Comparison of ENCODE assay signal across 8 cellular contexts in the genomic region with DNA sequence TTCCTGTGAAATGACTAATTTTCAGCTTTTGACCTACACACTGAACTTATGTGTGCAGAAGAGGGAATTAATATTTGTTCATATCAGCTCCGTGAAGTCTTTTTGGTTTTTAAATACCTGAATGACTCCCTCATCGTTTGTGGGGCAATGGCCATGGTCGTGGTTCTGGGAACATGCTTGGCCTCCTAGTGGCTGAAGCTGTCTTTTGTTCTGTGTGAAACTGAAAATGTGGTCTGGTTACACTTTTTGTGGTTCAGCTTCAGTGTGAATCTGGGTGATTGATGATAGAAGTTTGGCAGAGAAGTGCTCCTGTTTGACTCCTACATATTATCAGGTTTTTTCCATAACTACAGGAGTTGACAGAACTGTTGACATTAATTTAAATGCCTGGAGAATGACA.
DNase-seq lines count a peak whose midpoint lies in the region; ATAC-seq and TF ChIP-seq lines count a peak whose summit lies in the region.

No MANE protein-coding gene starts in this region.

- peak; percentile 84 for ATAC-seq in GM18499 (IDR thresholded peaks at IDR 0.05; ENCODE audit: insufficient read depth, unreplicated experiment)
- no peak for ATAC-seq in CD4-positive, alpha-beta T cell (ENCODE audit: poor library complexity)

- H3K4me1 Mint-ChIP-seq in CD4-positive, alpha-beta T cell (ENCODE audit: low read depth): no peaks in the 10 kb centered on the region

- POLR2A ChIA-PET in CD4-positive, alpha-beta T cell (lab: Charles Lee): no interaction called here

- no peak overlapping the region for H3K27ac Mint-ChIP-seq in CD4-positive, alpha-beta T cell

- no peaks in the 10 kb centered on the region for H3K36me3 Mint-ChIP-seq in CD4-positive, alpha-beta T cell (ENCODE audit: low read depth)

- peak; percentile 4 for DNase-seq in H7
- DNase-seq in MG63: peak; percentile 4
- peak; percentile 53 for DNase-seq in iPS-NIHi11 (ENCODE audit: low spot score)
- DNase-seq in NCI-H1092 treated with DMSO at 0.1 percent for 48 hours (lab: John Stamatoyannopoulos, UW): no peak
- no peak for DNase-seq in SHP77 (lab: John Stamatoyannopoulos, UW)
- DNase-seq in NCI-H1436 (lab: John Stamatoyannopoulos, UW): no peak
- DNase-seq in CD4-positive, alpha-beta T cell: no peak

- H3K36me3 ChIP-seq in H7 (replicated peaks; ENCODE audit: control insufficient read depth, insufficient read depth, low read length) (no peaks in the 10 kb centered on the region), MG63 (no peaks in the 10 kb centered on the region)

- H3K9me3 ChIP-seq in MG63: no peaks in the 10 kb centered on the region
- no peaks in the 10 kb centered on the region for H3K9me3 ChIP-seq in CD4-positive, alpha-beta T cell (ENCODE audit: control insufficient read depth, low read length)

- H3K27me3 ChIP-seq in H7 (ENCODE audit: control insufficient read depth, insufficient read depth, low read length): no peaks in the 10 kb centered on the region
- no peaks in the 10 kb centered on the region for H3K27me3 ChIP-seq in MG63
- no peaks in the 10 kb centered on the region for H3K27me3 ChIP-seq in CD4-positive, alpha-beta T cell (ENCODE audit: control insufficient read depth, insufficient read depth, low read length)

- TF ChIP-seq CTCF in CD4-positive, alpha-beta T cell (IDR thresholded peaks at IDR 0.05): no peak

- no peaks in the 10 kb centered on the region for H3K27me3 Mint-ChIP-seq in CD4-positive, alpha-beta T cell

- no peak overlapping the region for H3K27ac ChIP-seq in CD4-positive, alpha-beta T cell (ENCODE audit: low read depth, low read length)

- H3K4me3 Mint-ChIP-seq in CD4-positive, alpha-beta T cell: no peak overlapping the region

- CTCF ChIA-PET in CD4-positive, alpha-beta T cell (lab: Charles Lee): no interaction called here

- H3K4me3 ChIP-seq in H7 (ENCODE audit: insufficient read depth, low read depth, low read length) (no peak overlapping the region), MG63 (no peak overlapping the region)

- intact Hi-C loops in CD4-positive, alpha-beta T cell (cut with DNase I, micrococcal nuclease): no loop called here

- H3K9me3 Mint-ChIP-seq in CD4-positive, alpha-beta T cell: no peaks in the 10 kb centered on the region

Comparison
In these comparisons a context has a peak if more than half of its experiments do, and no peak if none do; other contexts are left out.
1. DNase-seq: peak in H7 (single experiment), MG63 (single experiment) and iPS-NIHi11 (single experiment); none in NCI-H1092 treated with DMSO at 0.1 percent for 48 hours (single experiment), SHP77 (0 of 2), NCI-H1436 (single experiment) and CD4-positive, alpha-beta T cell (0 of 10).